Comparison of ENCODE assay signal across 28 cellular contexts in the genomic region with DNA sequence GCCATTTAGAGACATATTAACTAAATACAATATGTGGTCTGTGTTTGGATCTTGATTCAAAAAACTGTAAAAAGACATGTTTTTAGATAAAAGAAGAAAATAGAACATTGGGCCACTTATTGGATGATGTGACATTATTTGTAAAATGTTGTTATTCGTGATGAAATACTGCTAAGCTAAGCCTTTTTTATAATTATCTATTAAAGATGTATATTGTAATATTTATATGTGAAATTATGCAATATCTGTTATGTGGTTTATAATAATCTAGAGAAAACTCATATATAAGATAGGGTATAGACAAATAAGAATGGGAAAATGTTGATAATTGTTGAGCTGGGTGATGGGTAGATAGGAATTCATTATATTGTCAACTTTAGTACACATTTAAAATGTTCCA.
"Had no signal": no experiment of that assay in that cellular context is flagged by ENCODE, and none has a peak within 500 bp of the region (broad histone marks: within the 10 kb centered on the region; RNA-seq: fewer than 3 reads in every experiment).

No MANE protein-coding gene starts in this region.

- ATAC-seq: left lobe of liver; natural killer cell treated with Interleukin-12 subunit alpha and Interleukin-12 subunit beta and Interleukin-15 and Interleukin-18, amount 100 ng/mL, for 72 hours; sciatic nerve had no signal

- H3K27ac Mint-ChIP-seq: immature natural killer cell; memory B cell; natural killer cell treated with Interleukin-12 subunit alpha and Interleukin-12 subunit beta and Interleukin-15 and Interleukin-18, amount 100 ng/mL, for 72 hours; progenitor cell of endocrine pancreas had no signal

- H3K27me3 ChIP-seq: esophagus squamous epithelium, neutrophil, stomach, thyroid gland, vagina had no signal

- H3K27me3 Mint-ChIP-seq: natural killer cell treated with Interleukin-12 subunit alpha and Interleukin-12 subunit beta and Interleukin-15 and Interleukin-18, amount 100 ng/mL, for 72 hours; progenitor cell of endocrine pancreas had no signal

- H3K4me3 Mint-ChIP-seq: immature natural killer cell; memory B cell; natural killer cell treated with Interleukin-12 subunit alpha and Interleukin-12 subunit beta and Interleukin-15 and Interleukin-18, amount 100 ng/mL, for 72 hours; neural crest cell had no signal

- H3K4me1 Mint-ChIP-seq: immature natural killer cell had no signal

- FAIRE-seq: endothelial cell of umbilical vein, keratinocyte had no signal

- H3K27ac ChIP-seq: coronary artery, neutrophil, parathyroid adenoma, stomach, thyroid gland, vagina had no signal

- H3K9me3 ChIP-seq: esophagus squamous epithelium, neutrophil, thyroid gland, vagina had no signal

- DNase-seq: dermis blood vessel endothelial cell; effector memory CD4-positive, alpha-beta T cell; esophagus squamous epithelium; foreskin melanocyte; hypothalamus; immature natural killer cell; stimulated activated CD4-positive, alpha-beta T cell treated with anti-CD3 and anti-CD28 coated beads, Interleukin-12 subunit alpha, Interleukin-12 subunit beta, amount 100 ng/mL, for 4 hours; stimulated activated CD4-positive, alpha-beta T cell treated with anti-CD3 and anti-CD28 coated beads, Interleukin-1b, Interleukin-23, amount 100 ng/mL, for 48 hours; stimulated activated CD4-positive, alpha-beta T cell treated with anti-CD3 and anti-CD28 coated beads, Interleukin-4, amount 100 ng/mL, for 1 hour; stimulated activated CD8-positive, alpha-beta memory T cell treated with anti-CD3 and anti-CD28 coated beads, Interleukin-4, amount 100 ng/mL, for 48 hours; stimulated activated naive CD4-positive, alpha-beta T cell treated with Interleukin-2 at 50 U/mL for 16 hours; stomach; thyroid gland; trophoblast cell had no signal

- H3K4me1 ChIP-seq: parathyroid adenoma, thyroid gland had no signal

- H3K4me3 ChIP-seq: coronary artery, esophagus squamous epithelium, lung, smooth muscle cell, stomach, thyroid gland, vagina had no signal

- H3K36me3 ChIP-seq: esophagus squamous epithelium, neutrophil, stomach, thyroid gland, vagina had no signal

- H3K36me3 Mint-ChIP-seq: memory B cell; natural killer cell treated with Interleukin-12 subunit alpha and Interleukin-12 subunit beta and Interleukin-15 and Interleukin-18, amount 100 ng/mL, for 72 hours had no signal

- H3K9me3 Mint-ChIP-seq: immature natural killer cell, memory B cell had no signal
